ENCODE assay signal across 2 cellular contexts in genomic region chr7:80249184-80249583, GRCh38.
TF ChIP-seq lines count a peak whose summit lies in the region.

No MANE protein-coding gene starts in this region.

TF ChIP-seq in HepG2, 621 proteins besides CTCF, POLR2A, EP300 and RAD21:
- no peak for TF ChIP-seq NRL (CRISPR knock-in tag; IDR thresholded peaks at IDR 0.05; ENCODE audit: borderline replicate concordance)
- TF ChIP-seq ARID3A (IDR thresholded peaks at IDR 0.05; ENCODE audit: low read depth, low read length) = no peak
- TF ChIP-seq, protein P1, sequence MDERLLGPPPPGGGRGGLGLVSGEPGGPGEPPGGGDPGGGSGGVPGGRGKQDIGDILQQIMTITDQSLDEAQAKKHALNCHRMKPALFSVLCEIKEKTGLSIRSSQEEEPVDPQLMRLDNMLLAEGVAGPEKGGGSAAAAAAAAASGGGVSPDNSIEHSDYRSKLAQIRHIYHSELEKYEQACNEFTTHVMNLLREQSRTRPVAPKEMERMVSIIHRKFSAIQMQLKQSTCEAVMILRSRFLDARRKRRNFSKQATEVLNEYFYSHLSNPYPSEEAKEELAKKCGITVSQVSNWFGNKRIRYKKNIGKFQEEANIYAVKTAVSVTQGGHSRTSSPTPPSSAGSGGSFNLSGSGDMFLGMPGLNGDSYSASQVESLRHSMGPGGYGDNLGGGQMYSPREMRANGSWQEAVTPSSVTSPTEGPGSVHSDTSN (CRISPR knock-in tag; IDR thresholded peaks at IDR 0.05) = no peak
- no peak for TF ChIP-seq ISX (CRISPR knock-in tag; conservative IDR thresholded peaks at IDR 0.05)
- peak; percentile 72 to 83 for TF ChIP-seq MAFK (conservative IDR thresholded peaks at IDR 0.05 in 1 of 2, IDR thresholded peaks at IDR 0.05 in 1 of 2; ENCODE audit: low read length in 2 of 2)
- no peak for TF ChIP-seq NAIF1 (CRISPR knock-in tag; IDR thresholded peaks at IDR 0.05; ENCODE audit: borderline replicate concordance)
- peak; percentile 53; the same call in 1 of the 2 replicates for TF ChIP-seq MAFF (IDR thresholded peaks at IDR 0.05; ENCODE audit: low read depth, low read length)
- no peak for TF ChIP-seq NR3C1 (CRISPR knock-in tag; IDR thresholded peaks at IDR 0.05)

TF ChIP-seq in K562, 482 proteins besides CTCF, POLR2A, EP300 and RAD21:
- no peak for TF ChIP-seq MTF1 (CRISPR knock-in tag; IDR thresholded peaks at IDR 0.05; ENCODE audit: borderline replicate concordance)
- TF ChIP-seq MIER1 (IDR thresholded peaks at IDR 0.05; ENCODE audit: low read depth) = no peak
- no peak for TF ChIP-seq SMARCE1 (IDR thresholded peaks at IDR 0.05)
- TF ChIP-seq ZNF316 (IDR thresholded peaks at IDR 0.05) = peak; percentile 13; the same call in 1 of the 2 replicates
- TF ChIP-seq, protein P2, sequence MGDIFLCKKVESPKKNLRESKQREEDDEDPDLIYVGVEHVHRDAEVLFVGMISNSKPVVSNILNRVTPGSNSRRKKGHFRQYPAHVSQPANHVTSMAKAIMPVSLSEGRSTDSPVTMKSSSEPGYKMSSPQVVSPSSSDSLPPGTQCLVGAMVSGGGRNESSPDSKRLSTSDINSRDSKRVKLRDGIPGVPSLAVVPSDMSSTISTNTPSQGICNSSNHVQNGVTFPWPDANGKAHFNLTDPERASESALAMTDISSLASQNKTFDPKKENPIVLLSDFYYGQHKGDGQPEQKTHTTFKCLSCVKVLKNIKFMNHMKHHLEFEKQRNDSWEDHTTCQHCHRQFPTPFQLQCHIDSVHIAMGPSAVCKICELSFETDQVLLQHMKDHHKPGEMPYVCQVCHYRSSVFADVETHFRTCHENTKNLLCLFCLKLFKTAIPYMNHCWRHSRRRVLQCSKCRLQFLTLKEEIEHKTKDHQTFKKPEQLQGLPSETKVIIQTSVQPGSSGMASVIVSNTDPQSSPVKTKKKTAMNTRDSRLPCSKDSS (IDR thresholded peaks at IDR 0.05; ENCODE audit: low read depth, partially characterized antibody) = no peak
- 0 out of 2 replicates have a peak, but pooled peaks have one; percentile 18 for TF ChIP-seq MAFK (IDR thresholded peaks at IDR 0.05; ENCODE audit: low read length)
- 0 out of 2 replicates have a peak, but pooled peaks have one; percentile 9 for TF ChIP-seq MAFF (IDR thresholded peaks at IDR 0.05; ENCODE audit: low read length)
- TF ChIP-seq POU5F1 (IDR thresholded peaks at IDR 0.05; ENCODE audit: borderline replicate concordance, low read depth, low read length, partially characterized antibody) = no peak
- TF ChIP-seq ZNF143 (CRISPR knock-in tag; IDR thresholded peaks at IDR 0.05) = no peak
